Comparison of ENCODE assay signal across 16 cellular contexts in the genomic region with DNA sequence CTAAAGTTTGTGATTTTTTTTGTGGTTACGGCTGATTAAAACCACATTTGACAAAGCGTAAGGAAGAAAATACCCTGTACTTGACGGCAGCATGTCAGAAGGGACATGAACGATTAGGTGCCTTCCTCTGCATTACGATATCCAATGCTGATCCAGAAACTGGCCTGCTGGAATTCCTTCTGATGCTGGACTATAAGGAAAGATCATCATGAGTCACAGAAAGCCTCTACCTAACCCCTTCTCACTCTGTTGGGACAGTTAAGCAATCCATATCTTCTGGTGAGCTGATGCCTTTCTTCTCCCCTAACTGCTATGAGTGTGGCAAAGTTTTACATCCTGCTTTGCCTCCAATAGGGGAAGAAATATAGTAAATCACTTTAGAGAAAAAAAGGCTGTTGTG.
DNase-seq lines count a peak whose midpoint lies in the region; ATAC-seq and TF ChIP-seq lines count a peak whose summit lies in the region.
"Had no signal": no experiment of that assay in that cellular context is flagged by ENCODE, and none has a peak within 500 bp of the region (broad histone marks: within the 10 kb centered on the region; RNA-seq: fewer than 3 reads in every experiment).

No MANE protein-coding gene starts in this region.

- H3K27me3 ChIP-seq in MG63 (no peaks in the 10 kb centered on the region), left lung (no peaks in the 10 kb centered on the region)
- H3K27me3 ChIP-seq: pancreas, upper lobe of left lung had no signal

- TF ChIP-seq CTCF in cardiac fibroblast (IDR thresholded peaks at IDR 0.05; ENCODE audit: low read depth, low read length) (no peak), left lung (IDR thresholded peaks at IDR 0.05) (no peak)

- no peak overlapping the region for H3K4me3 ChIP-seq in MG63
- H3K4me3 ChIP-seq in cardiac fibroblast (replicated peaks in 1 of 2; ENCODE audit: low read depth in 2 of 2, low read length in 2 of 2): no peak overlapping the region
- no peak overlapping the region for H3K4me3 ChIP-seq in left lung
- H3K4me3 ChIP-seq: left ventricle myocardium inferior, pancreas, upper lobe of left lung had no signal

- peak; percentile 69 for DNase-seq in AG20443 (ENCODE audit: low spot score)
- DNase-seq in MG63: peak; percentile 8
- DNase-seq in cardiac fibroblast (ENCODE audit: low read depth in 2 of 2): peak; percentile 83 to 87
- DNase-seq in left lung: no peak
- DNase-seq in NCI-H748 (lab: John Stamatoyannopoulos, UW; ENCODE audit: unreplicated experiment): no peak
- DNase-seq: activated CD4-positive, alpha-beta T cell treated with anti-CD3 and anti-CD28 coated beads, Interleukin-2, amount 50 U/mL, for 1 hour; activated naive CD8-positive, alpha-beta T cell treated with anti-CD3 and anti-CD28 coated beads, Interleukin-2, amount 10 ng/mL, durations not matched to agents 7 days and 5 days; activated T-cell treated with anti-CD3 and anti-CD28 coated beads, Interleukin-2, amount 50 U/mL, for 24 hours; Karpas-422; left ventricle myocardium inferior; pancreas; stimulated activated naive CD4-positive, alpha-beta T cell; upper lobe of left lung had no signal

- no peak overlapping the region for H3K27ac ChIP-seq in left lung
- H3K27ac ChIP-seq: left ventricle myocardium inferior, pancreas, upper lobe of left lung had no signal

- ATAC-seq in left lung (peak; percentile 49), HG03280 (IDR thresholded peaks at IDR 0.05; ENCODE audit: unreplicated experiment) (no peak), HG02981 (IDR thresholded peaks at IDR 0.05; ENCODE audit: unreplicated experiment) (no peak), GM18861 (IDR thresholded peaks at IDR 0.05; ENCODE audit: unreplicated experiment) (no peak)
- ATAC-seq: pancreas had no signal

- intact Hi-C loops in left lung (cut with DNase I): no loop called here

- H3K9me3 ChIP-seq in MG63: no peaks in the 10 kb centered on the region
- no peaks in the 10 kb centered on the region for H3K9me3 ChIP-seq in left lung
- H3K9me3 ChIP-seq: left ventricle myocardium inferior, pancreas, upper lobe of left lung had no signal

- H3K36me3 ChIP-seq in MG63 (no peaks in the 10 kb centered on the region), left lung (no peaks in the 10 kb centered on the region)
- H3K36me3 ChIP-seq: left ventricle myocardium inferior, pancreas, upper lobe of left lung had no signal

- no peaks in the 10 kb centered on the region for H3K4me1 ChIP-seq in left lung
- H3K4me1 ChIP-seq: left ventricle myocardium inferior, pancreas, upper lobe of left lung had no signal

Comparison
In these comparisons a context has a peak if more than half of its experiments do, and no peak if none do; other contexts are left out.
1. DNase-seq: peak in AG20443 (single experiment), MG63 (single experiment) and cardiac fibroblast (2 of 2); none in left lung (0 of 2) and NCI-H748 (single experiment).